ENCODE assay signal across 8 cellular contexts in the genomic region with DNA sequence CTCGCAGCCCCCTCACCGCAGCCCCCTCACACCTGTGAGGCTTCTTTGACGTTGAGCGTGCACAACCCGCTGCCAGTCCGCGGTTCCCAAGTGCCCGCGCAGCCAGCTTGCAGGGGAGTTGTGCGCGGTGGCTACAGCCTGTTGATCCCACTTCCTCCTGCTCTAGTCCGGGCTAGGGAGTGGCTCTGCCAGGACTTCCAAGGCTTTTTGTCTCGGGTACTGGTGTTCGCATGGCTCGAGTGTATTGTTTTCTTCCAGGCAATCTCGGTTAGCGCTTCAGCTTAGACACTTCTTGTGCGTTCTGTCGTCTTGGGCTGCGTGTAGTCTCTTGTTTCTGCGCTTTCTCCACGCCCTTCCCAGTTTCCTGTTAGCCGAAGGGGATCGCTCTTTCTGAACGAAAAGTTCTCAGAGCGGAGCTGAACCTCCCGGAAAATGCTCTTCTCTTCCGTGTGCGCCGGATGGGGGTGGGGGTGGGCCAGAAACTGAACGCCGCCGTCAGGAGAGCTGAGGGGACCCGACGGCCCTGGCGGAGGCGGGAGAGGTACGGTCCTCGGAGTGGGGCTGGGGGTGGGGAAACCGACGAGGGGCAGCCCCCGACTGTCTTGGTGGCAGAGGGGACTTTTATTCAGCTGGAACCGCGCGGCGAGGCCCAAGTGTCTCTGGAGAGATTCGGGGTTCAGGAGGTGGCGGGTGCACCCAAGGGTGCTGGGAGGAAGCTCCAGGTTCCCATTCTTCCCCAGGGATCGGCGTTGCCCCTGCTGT. TPM values are rescaled to one million over a fixed set of nuclear protein-coding genes. Genes with fewer than 3 reads are reported as not detected.
DNase-seq lines count a peak whose midpoint lies in the region; ATAC-seq and TF ChIP-seq lines count a peak whose summit lies in the region.

No MANE protein-coding gene starts in this region.

- H3K36me3 ChIP-seq in rectal smooth muscle tissue (ENCODE audit: control insufficient read depth, insufficient read depth, low read length), result no peaks in the 10 kb centered on the region

- TF ChIP-seq CTCF in CD14-positive monocyte (IDR thresholded peaks at IDR 0.05) (no peak), astrocyte of the cerebellum (IDR thresholded peaks at IDR 0.05; ENCODE audit: low read depth, low read length, missing control alignments) (no peak)

- peak overlapping the region in 1 of 7 donors; percentile 73 for H3K27ac Mint-ChIP-seq in CD14-positive monocyte

- in situ Hi-C loops in astrocyte of the cerebellum (cut with HindIII; ENCODE audit: low sequenced_read_pairs), result no loop called here

- H3K27me3 Mint-ChIP-seq in CD14-positive monocyte (ENCODE audit: low read depth in 3 of 3), result peaks cover 38 to 59% (median 43%) of the 10 kb centered on the region in 3 donors

- H3K9me3 Mint-ChIP-seq in CD14-positive monocyte, result peaks cover 0 to 9% (median 2%) of the 10 kb centered on the region in 7 donors

- peak overlapping the region; percentile 55 for H3K27ac ChIP-seq in rectal smooth muscle tissue (ENCODE audit: low read depth, low read length)

- ATAC-seq in HG03521 (IDR thresholded peaks at IDR 0.05; ENCODE audit: unreplicated experiment), result peak; percentile 19

- DNase-seq in CD14-positive monocyte (ENCODE audit: low spot score) (no peak), GM19240 (ENCODE audit: insufficient read length, low spot score) (peak; percentile 37), RPMI7951 (ENCODE audit: low read depth) (peak; percentile 73), astrocyte of the cerebellum (ENCODE audit: low read depth) (no peak), hippocampal formation (lab: John Stamatoyannopoulos, UW) (peak; percentile 25 to 32), mesenteric fat pad (ENCODE audit: low spot score) (no peak)

- intact Hi-C loops in CD14-positive monocyte (cut with micrococcal nuclease), result loop anchor here in 1 of 2 donors (10.0 kb wide), 1 partner anchor 383 kb away; no protein-coding TSS in a partner anchor

- H3K4me3 ChIP-seq in astrocyte of the cerebellum (ENCODE audit: low read depth, low read length), result peak overlapping the region; percentile 77
- H3K4me3 ChIP-seq in rectal smooth muscle tissue (ENCODE audit: low read length), result peak overlapping the region; percentile 88

- H3K27me3 ChIP-seq in rectal smooth muscle tissue (ENCODE audit: control insufficient read depth, insufficient read depth, low read length), result no peaks in the 10 kb centered on the region

- peaks cover 15% of the 10 kb centered on the region for H3K4me1 Mint-ChIP-seq in CD14-positive monocyte

- peak overlapping the region; percentile 63 for H3K9ac ChIP-seq in rectal smooth muscle tissue (ENCODE audit: low read length)

- H3K36me3 Mint-ChIP-seq in CD14-positive monocyte, result peaks cover 0 to 3% of the 10 kb centered on the region in 2 donors

- peak overlapping the region; percentile 82 to 94 for H3K4me3 Mint-ChIP-seq in CD14-positive monocyte

- H3K4me1 ChIP-seq in rectal smooth muscle tissue (ENCODE audit: control insufficient read depth, insufficient read depth, low read length), result no peaks in the 10 kb centered on the region

RNA-seq across cellular contexts. Expression of gene DGKH, which starts 0.7 kb away (rescaled TPM):
- under 1 TPM; 0.10 to 0.15 TPM for polyA plus RNA-seq in CD14-positive monocyte
- 3.6 and 4.4 TPM in 2 replicates for total RNA-seq in RPMI7951 (2014; rRNA removed; shearing (Covaris generic))
- total RNA-seq in mesenteric fat pad, result 11.8 TPM

Comparison
In these comparisons a context has a peak if more than half of its experiments do, and no peak if none do; other contexts are left out.
1. DNase-seq: peak in GM19240 (single experiment), RPMI7951 (single experiment) and hippocampal formation (2 of 2); none in CD14-positive monocyte (single experiment), astrocyte of the cerebellum (single experiment) and mesenteric fat pad (single experiment).